In genomic region chr3:123880998-123881561, GRCh38 we compare ENCODE assay signal across 9 cellular contexts. TPM values are rescaled to one million over a fixed set of nuclear protein-coding genes. Genes with fewer than 3 reads are reported as not detected.
DNase-seq lines count a peak whose midpoint lies in the region; TF ChIP-seq lines count a peak whose summit lies in the region.
"Had no signal": no experiment of that assay in that cellular context is flagged by ENCODE, and none has a peak within 500 bp of the region (broad histone marks: within the 10 kb centered on the region; RNA-seq: fewer than 3 reads in every experiment).

No MANE protein-coding gene starts in this region.

- peaks cover 17% of the 10 kb centered on the region for H3K4me1 ChIP-seq in smooth muscle cell (ENCODE audit: low read depth)
- H3K4me1 ChIP-seq in prostate gland (replicated peaks): no peaks in the 10 kb centered on the region
- H3K4me1 ChIP-seq in suprapubic skin: peaks cover 16% of the 10 kb centered on the region

- WGBS in smooth muscle cell (ENCODE audit: low lambda C conversion rate): 83% methylated on average over 6 of the region's 6 CpGs
- 72% methylated on average over 6 of the region's 6 CpGs for WGBS in prostate gland
- WGBS in suprapubic skin: 80% methylated on average over 6 of the region's 6 CpGs

- no peak overlapping the region for H3K27ac ChIP-seq in smooth muscle cell (ENCODE audit: low read depth)
- H3K27ac ChIP-seq in prostate gland: no peak overlapping the region
- no peak overlapping the region for H3K27ac ChIP-seq in suprapubic skin

- no peak overlapping the region for H3K4me3 ChIP-seq in epithelial cell of esophagus (ENCODE audit: low read length)
- no peak overlapping the region for H3K4me3 ChIP-seq in smooth muscle cell
- no peak overlapping the region for H3K4me3 ChIP-seq in prostate gland
- H3K4me3 ChIP-seq in suprapubic skin: no peak overlapping the region

- H3K9me3 ChIP-seq in smooth muscle cell (replicated peaks; ENCODE audit: low read depth): no peaks in the 10 kb centered on the region
- H3K9me3 ChIP-seq in prostate gland: no peaks in the 10 kb centered on the region
- no peaks in the 10 kb centered on the region for H3K9me3 ChIP-seq in suprapubic skin

- H3K79me2 ChIP-seq in smooth muscle cell (ENCODE audit: low read depth): no peaks in the 10 kb centered on the region

- no peaks in the 10 kb centered on the region for H3F3A ChIP-seq in smooth muscle cell (ENCODE audit: low read depth)

- H3K9ac ChIP-seq in smooth muscle cell (ENCODE audit: low read depth): no peak overlapping the region

- H2AFZ ChIP-seq in smooth muscle cell (ENCODE audit: low read depth): no peak overlapping the region

- H3K36me3 ChIP-seq in smooth muscle cell (ENCODE audit: low read depth) (no peaks in the 10 kb centered on the region), prostate gland (no peaks in the 10 kb centered on the region), suprapubic skin (no peaks in the 10 kb centered on the region)

- TF ChIP-seq CTCF in epithelial cell of esophagus (IDR thresholded peaks at IDR 0.05; ENCODE audit: insufficient read depth, low read depth, low read length, missing control alignments) (peak; percentile 51), smooth muscle cell (IDR thresholded peaks at IDR 0.05; ENCODE audit: borderline replicate concordance, insufficient read depth, poor library complexity, severe bottlenecking) (peak; percentile 54), prostate gland (IDR thresholded peaks at IDR 0.05) (no peak), suprapubic skin (IDR thresholded peaks at IDR 0.05) (peak in 1 of 2 donors; percentile 20)

- no peaks in the 10 kb centered on the region for H4K20me1 ChIP-seq in smooth muscle cell (ENCODE audit: low read depth)

- no peaks in the 10 kb centered on the region for H3K27me3 ChIP-seq in smooth muscle cell (ENCODE audit: low read depth)
- H3K27me3 ChIP-seq in prostate gland (replicated peaks; ENCODE audit: insufficient read depth): no peaks in the 10 kb centered on the region
- H3K27me3 ChIP-seq in suprapubic skin: peaks cover 24% of the 10 kb centered on the region

- DNase-seq in NCI-H2171 treated with DMSO at 0.1 percent for 48 hours (lab: John Stamatoyannopoulos, UW) (peak; percentile 61), NCI-H2171 (lab: John Stamatoyannopoulos, UW) (no peak), NCI-H345 (lab: John Stamatoyannopoulos, UW) (peak; percentile 48), epithelial cell of esophagus (ENCODE audit: low read depth) (peak; percentile 42), smooth muscle cell (lab: John Stamatoyannopoulos, UW; ENCODE audit: unreplicated experiment) (no peak), prostate gland (ENCODE audit: low spot score) (no peak), mesenteric fat pad (ENCODE audit: low spot score) (no peak), suprapubic skin (ENCODE audit: low spot score in 2 of 2) (no peak)
- DNase-seq: CD8-positive, alpha-beta T cell had no signal

- H3K4me2 ChIP-seq in smooth muscle cell: no peak overlapping the region

- TF ChIP-seq POLR2A in prostate gland (IDR thresholded peaks at IDR 0.05): no peak
- no peak for TF ChIP-seq POLR2A in suprapubic skin (IDR thresholded peaks at IDR 0.05)

- no peak for TF ChIP-seq EP300 in suprapubic skin (IDR thresholded peaks at IDR 0.05)

- intact Hi-C loops in prostate gland (cut with DNase I): loop anchor here (10.0 kb wide), 1 partner anchor 226 kb away; no protein-coding TSS in a partner anchor

RNA-seq across cellular contexts. Expression of gene MYLK, which starts 3.1 kb away (rescaled TPM):
- total RNA-seq in smooth muscle cell (20.8 and 25.5 TPM in 2 replicates), prostate gland (100 to 1,000 TPM; 345 to 600 TPM), mesenteric fat pad (80.3 TPM), suprapubic skin (10 to 100 TPM; 24.6 to 47.0 (median 39.2) TPM)
- polyA plus RNA-seq in smooth muscle cell: 13.6 and 19.5 TPM in 2 replicates
- total RNA-seq: CD8-positive, alpha-beta T cell had no signal

Comparison
In these comparisons a context has a peak if more than half of its experiments do, and no peak if none do; other contexts are left out.
1. DNase-seq: peak in NCI-H2171 treated with DMSO at 0.1 percent for 48 hours (single experiment), NCI-H345 (single experiment) and epithelial cell of esophagus (single experiment); none in NCI-H2171 (single experiment), smooth muscle cell (single experiment), prostate gland (single experiment), mesenteric fat pad (single experiment) and suprapubic skin (0 of 2).
2. CTCF ChIP-seq: peak in epithelial cell of esophagus (single experiment) and smooth muscle cell (single experiment); none in prostate gland (0 of 4).